ENCODE assay signal across 35 cellular contexts in genomic region chr15:84881520-84881830, GRCh38. TPM values are rescaled to one million over a fixed set of nuclear protein-coding genes. Genes with fewer than 3 reads are reported as not detected.
"Had no signal": no experiment of that assay in that cellular context is flagged by ENCODE, and none has a peak within 500 bp of the region (broad histone marks: within the 10 kb centered on the region; RNA-seq: fewer than 3 reads in every experiment).

No MANE protein-coding gene starts in this region.

- H3K4me3 Mint-ChIP-seq: activated CD4-positive, alpha-beta memory T cell treated with anti-CD3 and anti-CD28 coated beads for 36 hours; activated CD4-positive, alpha-beta T cell treated with anti-CD3 and anti-CD28 coated beads for 36 hours; activated CD4-positive, alpha-beta T cell treated with anti-CD3 and anti-CD28 coated beads, Interleukin-2, amount 10 ng/mL, durations not matched to agents 24 days and 14 days; activated CD8-positive, alpha-beta memory T cell treated with anti-CD3 and anti-CD28 coated beads, Interleukin-2, amount 10 ng/mL, durations not matched to agents 7 days and 5 days; activated CD8-positive, alpha-beta T cell treated with anti-CD3 and anti-CD28 coated beads, Interleukin-2, amount 10 ng/mL, durations not matched to agents 7 days and 5 days; activated naive CD4-positive, alpha-beta T cell treated with anti-CD3 and anti-CD28 coated beads for 36 hours; activated naive CD4-positive, alpha-beta T cell treated with anti-CD3 and anti-CD28 coated beads, Interleukin-2, amount 50 U/mL, for 24 hours; activated naive CD8-positive, alpha-beta T cell treated with anti-CD3 and anti-CD28 coated beads for 36 hours; activated naive CD8-positive, alpha-beta T cell treated with anti-CD3 and anti-CD28 coated beads, Interleukin-2, amount 50 U/mL, for 24 hours; activated T-helper 1 cell treated with anti-CD3 and anti-CD28 coated beads, Interleukin-12 subunit alpha, Interleukin-12 subunit beta, Interleukin-2, Interleukin-4 antibody, amounts not matched to agents 30 ng/mL and 10 ng/mL and 1 ng/mL, durations not matched to agents 14 hours and 24 hours and 36 hours had no signal

- H3K27me3 Mint-ChIP-seq: activated CD4-positive, alpha-beta memory T cell treated with anti-CD3 and anti-CD28 coated beads for 36 hours; activated CD4-positive, alpha-beta T cell treated with anti-CD3 and anti-CD28 coated beads for 36 hours; activated naive CD4-positive, alpha-beta T cell treated with anti-CD3 and anti-CD28 coated beads, Interleukin-2, amount 50 U/mL, for 24 hours; activated naive CD8-positive, alpha-beta T cell treated with anti-CD3 and anti-CD28 coated beads for 36 hours; activated naive CD8-positive, alpha-beta T cell treated with anti-CD3 and anti-CD28 coated beads, Interleukin-2, amount 50 U/mL, for 24 hours had no signal

- H3K36me3 ChIP-seq: adrenal gland, cardiac muscle cell, colonic mucosa, esophagus muscularis mucosa, gastroesophageal sphincter had no signal

- H3K4me1 Mint-ChIP-seq: activated CD4-positive, alpha-beta T cell treated with anti-CD3 and anti-CD28 coated beads for 36 hours; activated CD4-positive, alpha-beta T cell treated with anti-CD3 and anti-CD28 coated beads, Interleukin-2, amount 10 ng/mL, durations not matched to agents 24 days and 14 days; activated naive CD4-positive, alpha-beta T cell treated with anti-CD3 and anti-CD28 coated beads, Interleukin-2, amount 50 U/mL, for 24 hours; activated naive CD8-positive, alpha-beta T cell treated with anti-CD3 and anti-CD28 coated beads for 36 hours; activated naive CD8-positive, alpha-beta T cell treated with anti-CD3 and anti-CD28 coated beads, Interleukin-2, amount 50 U/mL, for 24 hours had no signal

- ATAC-seq: activated CD4-positive, alpha-beta T cell treated with anti-CD3 and anti-CD28 coated beads for 36 hours; activated CD8-positive, alpha-beta memory T cell treated with anti-CD3 and anti-CD28 coated beads, Interleukin-2, amount 10 ng/mL, durations not matched to agents 7 days and 5 days; activated CD8-positive, alpha-beta T cell treated with anti-CD3 and anti-CD28 coated beads, Interleukin-2, amount 10 ng/mL, durations not matched to agents 7 days and 5 days; activated naive CD8-positive, alpha-beta T cell treated with anti-CD3 and anti-CD28 coated beads, Interleukin-2, amount 50 U/mL, for 24 hours; body of pancreas; foreskin keratinocyte; gastroesophageal sphincter had no signal

- H3K4me3 ChIP-seq: adrenal gland, body of pancreas, cardiac muscle cell, colonic mucosa, esophagus muscularis mucosa, gastroesophageal sphincter had no signal

- DNase-seq: activated CD4-positive, alpha-beta memory T cell treated with anti-CD3 and anti-CD28 coated beads for 36 hours; activated CD4-positive, alpha-beta T cell treated with anti-CD3 and anti-CD28 coated beads for 36 hours; activated CD4-positive, alpha-beta T cell treated with anti-CD3 and anti-CD28 coated beads, Interleukin-2, amount 10 ng/mL, durations not matched to agents 24 days and 14 days; activated CD4-positive, CD25-positive, alpha-beta regulatory T cell; activated CD4-positive, CD25-positive, alpha-beta regulatory T cell treated with anti-CD3 and anti-CD28 coated beads, Interleukin-2, amount 50 U/mL, for 72 hours; activated CD8-positive, alpha-beta memory T cell treated with anti-CD3 and anti-CD28 coated beads, Interleukin-2, amount 10 ng/mL, durations not matched to agents 7 days and 5 days; activated CD8-positive, alpha-beta memory T cell treated with anti-CD3 and anti-CD28 coated beads, Interleukin-2, amount 50 U/mL, for 4 hours; activated CD8-positive, alpha-beta T cell treated with anti-CD3 and anti-CD28 coated beads, Interleukin-2, amount 10 ng/mL, durations not matched to agents 7 days and 5 days; activated effector memory CD4-positive, alpha-beta T cell treated with anti-CD3 and anti-CD28 coated beads, Interleukin-2, amount 50 U/mL, for 16 hours; activated naive CD4-positive, alpha-beta T cell treated with anti-CD3 and anti-CD28 coated beads for 36 hours; activated naive CD8-positive, alpha-beta T cell treated with anti-CD3 and anti-CD28 coated beads for 36 hours; activated naive CD8-positive, alpha-beta T cell treated with anti-CD3 and anti-CD28 coated beads, Interleukin-2, amount 50 U/mL, for 24 hours; activated T-cell treated with anti-CD3 and anti-CD28 coated beads, Interleukin-2, amount 50 U/mL, for 1 hour; activated T-cell treated with anti-CD3 and anti-CD28 coated beads, Interleukin-2, amount 50 U/mL, for 48 hours; adrenal gland; amygdala; body of pancreas; central memory CD4-positive, alpha-beta T cell; cerebellar nuclear complex; colonic mucosa; effector CD8-positive, alpha-beta T cell; T-helper 2 cell had no signal

- H3K36me3 Mint-ChIP-seq: activated CD4-positive, alpha-beta memory T cell treated with anti-CD3 and anti-CD28 coated beads for 36 hours; activated CD8-positive, alpha-beta memory T cell treated with anti-CD3 and anti-CD28 coated beads, Interleukin-2, amount 10 ng/mL, durations not matched to agents 7 days and 5 days; activated naive CD4-positive, alpha-beta T cell treated with anti-CD3 and anti-CD28 coated beads, Interleukin-2, amount 50 U/mL, for 24 hours; activated naive CD8-positive, alpha-beta T cell treated with anti-CD3 and anti-CD28 coated beads for 36 hours had no signal

- H3K9me3 ChIP-seq: adrenal gland, body of pancreas, colonic mucosa, esophagus muscularis mucosa, gastroesophageal sphincter had no signal

- H3K27me3 ChIP-seq: adrenal gland, body of pancreas, cardiac muscle cell, colonic mucosa, foreskin keratinocyte had no signal

- H3K9me3 Mint-ChIP-seq: activated CD4-positive, alpha-beta memory T cell treated with anti-CD3 and anti-CD28 coated beads for 36 hours; activated CD4-positive, alpha-beta T cell treated with anti-CD3 and anti-CD28 coated beads, Interleukin-2, amount 10 ng/mL, durations not matched to agents 24 days and 14 days; activated naive CD4-positive, alpha-beta T cell treated with anti-CD3 and anti-CD28 coated beads for 36 hours; activated naive CD4-positive, alpha-beta T cell treated with anti-CD3 and anti-CD28 coated beads, Interleukin-2, amount 50 U/mL, for 24 hours; activated naive CD8-positive, alpha-beta T cell treated with anti-CD3 and anti-CD28 coated beads for 36 hours; activated naive CD8-positive, alpha-beta T cell treated with anti-CD3 and anti-CD28 coated beads, Interleukin-2, amount 50 U/mL, for 24 hours; activated T-helper 1 cell treated with anti-CD3 and anti-CD28 coated beads, Interleukin-12 subunit alpha, Interleukin-12 subunit beta, Interleukin-2, Interleukin-4 antibody, amounts not matched to agents 30 ng/mL and 10 ng/mL and 1 ng/mL, durations not matched to agents 14 hours and 24 hours and 36 hours; activated T-helper 2 cell treated with anti-CD3 and anti-CD28 coated beads, Interferon-gamma antibody, Interleukin-2, Interleukin-4, amounts not matched to agents 10 μg/mL and 5 μg/mL and 100 μg/mL, durations not matched to agents 14 hours and 24 hours and 36 hours had no signal

- H3K27ac ChIP-seq: adrenal gland, body of pancreas, cardiac muscle cell, colonic mucosa, esophagus muscularis mucosa, foreskin keratinocyte, gastroesophageal sphincter had no signal

- H3K27ac Mint-ChIP-seq: activated CD4-positive, alpha-beta memory T cell treated with anti-CD3 and anti-CD28 coated beads for 36 hours; activated CD4-positive, alpha-beta T cell treated with anti-CD3 and anti-CD28 coated beads for 36 hours; activated CD4-positive, alpha-beta T cell treated with anti-CD3 and anti-CD28 coated beads, Interleukin-2, amount 10 ng/mL, durations not matched to agents 24 days and 14 days; activated CD8-positive, alpha-beta memory T cell treated with anti-CD3 and anti-CD28 coated beads, Interleukin-2, amount 10 ng/mL, durations not matched to agents 7 days and 5 days; activated CD8-positive, alpha-beta T cell treated with anti-CD3 and anti-CD28 coated beads, Interleukin-2, amount 10 ng/mL, durations not matched to agents 7 days and 5 days; activated naive CD4-positive, alpha-beta T cell treated with anti-CD3 and anti-CD28 coated beads for 36 hours; activated naive CD4-positive, alpha-beta T cell treated with anti-CD3 and anti-CD28 coated beads, Interleukin-2, amount 50 U/mL, for 24 hours; activated naive CD8-positive, alpha-beta T cell treated with anti-CD3 and anti-CD28 coated beads for 36 hours; activated naive CD8-positive, alpha-beta T cell treated with anti-CD3 and anti-CD28 coated beads, Interleukin-2, amount 50 U/mL, for 24 hours; activated T-helper 1 cell treated with anti-CD3 and anti-CD28 coated beads, Interleukin-12 subunit alpha, Interleukin-12 subunit beta, Interleukin-2, Interleukin-4 antibody, amounts not matched to agents 30 ng/mL and 10 ng/mL and 1 ng/mL, durations not matched to agents 14 hours and 24 hours and 36 hours; activated T-helper 2 cell treated with anti-CD3 and anti-CD28 coated beads, Interferon-gamma antibody, Interleukin-2, Interleukin-4, amounts not matched to agents 10 μg/mL and 5 μg/mL and 100 μg/mL, durations not matched to agents 14 hours and 24 hours and 36 hours had no signal

- H3K4me1 ChIP-seq: adrenal gland, colonic mucosa, foreskin keratinocyte had no signal

RNA-seq across cellular contexts. Expression of gene SLC28A1, which starts 3.0 kb away (rescaled TPM):
- total RNA-seq: activated CD4-positive, alpha-beta memory T cell treated with anti-CD3 and anti-CD28 coated beads for 36 hours; activated CD4-positive, alpha-beta T cell treated with anti-CD3 and anti-CD28 coated beads for 36 hours; activated CD4-positive, alpha-beta T cell treated with anti-CD3 and anti-CD28 coated beads, Interleukin-2, amount 10 ng/mL, durations not matched to agents 24 days and 14 days; activated CD8-positive, alpha-beta memory T cell treated with anti-CD3 and anti-CD28 coated beads for 36 hours; activated CD8-positive, alpha-beta memory T cell treated with anti-CD3 and anti-CD28 coated beads, Interleukin-2, amount 10 ng/mL, durations not matched to agents 7 days and 5 days; activated CD8-positive, alpha-beta T cell treated with anti-CD3 and anti-CD28 coated beads, Interleukin-2, amount 10 ng/mL, durations not matched to agents 7 days and 5 days; activated naive CD4-positive, alpha-beta T cell treated with anti-CD3 and anti-CD28 coated beads for 36 hours; activated naive CD8-positive, alpha-beta T cell treated with anti-CD3 and anti-CD28 coated beads for 36 hours; activated T-helper 1 cell treated with anti-CD3 and anti-CD28 coated beads, Interleukin-12 subunit alpha, Interleukin-12 subunit beta, Interleukin-2, Interleukin-4 antibody, amounts not matched to agents 30 ng/mL and 10 ng/mL and 1 ng/mL, durations not matched to agents 14 hours and 24 hours and 36 hours; activated T-helper 2 cell treated with anti-CD3 and anti-CD28 coated beads, Interferon-gamma antibody, Interleukin-2, Interleukin-4, amounts not matched to agents 10 μg/mL and 5 μg/mL and 100 μg/mL, durations not matched to agents 14 hours and 24 hours and 36 hours; dermis microvascular lymphatic vessel endothelial cell; endothelial cell of umbilical vein; epithelial cell of proximal tubule; foreskin keratinocyte; gastroesophageal sphincter; glomerular endothelial cell; T-helper 1 cell treated with Interleukin-12 subunit alpha and Interleukin-12 subunit beta and Interleukin-4 antibody, amounts not matched to agents 30 ng/mL and 1 ng/mL, for 36 hours had no signal
- polyA plus RNA-seq: endothelial cell of umbilical vein, foreskin keratinocyte had no signal
